Comparison of ENCODE assay signal across 8 cellular contexts in genomic region chr7:27151341-27151944, GRCh38. TPM values are rescaled to one million over a fixed set of nuclear protein-coding genes. Genes with fewer than 3 reads are reported as not detected.
DNase-seq lines count a peak whose midpoint lies in the region; FAIRE-seq and TF ChIP-seq lines count a peak whose summit lies in the region.

No MANE protein-coding gene starts in this region.

- H3K4me3 Mint-ChIP-seq in activated CD4-positive, alpha-beta memory T cell treated with anti-CD3 and anti-CD28 coated beads for 36 hours, result peak overlapping the region; percentile 52

- H3K9me1 ChIP-seq in keratinocyte (ENCODE audit: control insufficient read depth, extremely low read depth, insufficient read depth, low read length), result no peaks in the 10 kb centered on the region

- no peaks in the 10 kb centered on the region for H3K27me3 ChIP-seq in keratinocyte (ENCODE audit: control insufficient read depth, extremely low read depth, insufficient read depth, low read length)
- H3K27me3 ChIP-seq in suprapubic skin, result peaks cover 19% of the 10 kb centered on the region

- peaks cover 43% of the 10 kb centered on the region for H3K4me1 Mint-ChIP-seq in activated CD4-positive, alpha-beta memory T cell treated with anti-CD3 and anti-CD28 coated beads for 36 hours (ENCODE audit: low read depth)

- no peaks in the 10 kb centered on the region for H3K9me3 Mint-ChIP-seq in activated CD4-positive, alpha-beta memory T cell treated with anti-CD3 and anti-CD28 coated beads for 36 hours

- peak; percentile 31 for DNase-seq in activated CD4-positive, CD25-positive, alpha-beta regulatory T cell treated with anti-CD3 and anti-CD28 coated beads, Interleukin-2, amount 50 U/mL, for 72 hours
- DNase-seq in activated CD4-positive, CD25-positive, alpha-beta regulatory T cell (lab: John Stamatoyannopoulos, UW), result no peak
- no peak for DNase-seq in activated CD4-positive, alpha-beta memory T cell treated with anti-CD3 and anti-CD28 coated beads for 36 hours
- DNase-seq in keratinocyte (ENCODE audit: low read depth, low spot score), result no peak
- DNase-seq in suprapubic skin (ENCODE audit: low spot score in 2 of 2), result peak in 1 of 2 donors; percentile 74
- DNase-seq in NCI-H187 (lab: John Stamatoyannopoulos, UW), result no peak
- DNase-seq in cerebellum (ENCODE audit: low spot score), result no peak
- DNase-seq in substantia nigra (lab: John Stamatoyannopoulos, UW), result no peak

- H3K9ac ChIP-seq in keratinocyte (ENCODE audit: control insufficient read depth, extremely low read depth, insufficient read depth, low read length), result peak overlapping the region; percentile 93

- no peak overlapping the region for H3K27ac Mint-ChIP-seq in activated CD4-positive, alpha-beta memory T cell treated with anti-CD3 and anti-CD28 coated beads for 36 hours

- intact Hi-C loops in activated CD4-positive, alpha-beta memory T cell treated with anti-CD3 and anti-CD28 coated beads for 36 hours (cut with micrococcal nuclease), result loop anchor here (2.0 to 10.0 kb wide), 3 partner anchors 13 to 857 kb away; partner anchors contain the start of genes HOXA11, HOXA9 and SNX10

- no peak for TF ChIP-seq EP300 in suprapubic skin (IDR thresholded peaks at IDR 0.05)

- no peak for TF ChIP-seq CTCF in keratinocyte (optimal IDR thresholded peaks at IDR 0.05 in 1 of 3, IDR thresholded peaks at IDR 0.05 in 1 of 3, conservative IDR thresholded peaks at IDR 0.05 in 1 of 3; ENCODE audit: extremely low read depth in 1 of 3, insufficient read depth in 2 of 3, low read length in 3 of 3)
- no peak for TF ChIP-seq CTCF in suprapubic skin (IDR thresholded peaks at IDR 0.05)

- peaks cover 2% of the 10 kb centered on the region for H3K36me3 Mint-ChIP-seq in activated CD4-positive, alpha-beta memory T cell treated with anti-CD3 and anti-CD28 coated beads for 36 hours

- H3K4me3 ChIP-seq in keratinocyte (ENCODE audit: control insufficient read depth in 2 of 3, extremely low read depth in 1 of 3, insufficient read depth in 2 of 3, low read depth in 1 of 3, low read length in 3 of 3) (peak overlapping the region; percentile 60 to 83 (median 74)), suprapubic skin (peak overlapping the region; percentile 53)

- peaks cover 70% of the 10 kb centered on the region for H3K4me1 ChIP-seq in keratinocyte (ENCODE audit: control insufficient read depth, extremely low read depth, insufficient read depth, low read length)
- peaks cover 96% of the 10 kb centered on the region for H3K4me1 ChIP-seq in suprapubic skin

- H3K36me3 ChIP-seq in keratinocyte (ENCODE audit: control insufficient read depth in 2 of 2, extremely low read depth in 1 of 2, insufficient read depth in 2 of 2, low read length in 2 of 2) (no peaks in the 10 kb centered on the region), suprapubic skin (no peaks in the 10 kb centered on the region)

- POLR2A ChIA-PET in activated CD4-positive, alpha-beta memory T cell treated with anti-CD3 and anti-CD28 coated beads for 36 hours (lab: Charles Lee), result no interaction called here

- dilution Hi-C loops in keratinocyte (cut with MboI; ENCODE audit: extremely low pct_ligation_motif_present, low sequenced_read_pairs), result no loop called here

- TF ChIP-seq POLR2A in suprapubic skin (IDR thresholded peaks at IDR 0.05), result no peak

- H3K79me2 ChIP-seq in keratinocyte (ENCODE audit: control insufficient read depth, insufficient read depth, low read length), result peaks cover 77% of the 10 kb centered on the region

- H3K27me3 Mint-ChIP-seq in activated CD4-positive, alpha-beta memory T cell treated with anti-CD3 and anti-CD28 coated beads for 36 hours, result peaks cover 85% of the 10 kb centered on the region

- CTCF ChIA-PET in activated CD4-positive, alpha-beta memory T cell treated with anti-CD3 and anti-CD28 coated beads for 36 hours (lab: Charles Lee), result interaction anchor here (0.9 to 5.2 kb wide), 18 partner anchors 8 to 623 kb away, joined by 3 to 72 read pairs (median 6); partner anchors contain the start of genes HOXA1 and HOXA9

- no peak for FAIRE-seq in keratinocyte (lab: Jason Lieb, UNC)

- no peaks in the 10 kb centered on the region for H4K20me1 ChIP-seq in keratinocyte (ENCODE audit: control insufficient read depth, extremely low read depth, insufficient read depth, low read length)

- H3K9me3 ChIP-seq in keratinocyte (ENCODE audit: control insufficient read depth, low read depth, low read length) (no peaks in the 10 kb centered on the region), suprapubic skin (no peaks in the 10 kb centered on the region)

- 2% methylated on average over 19 of the region's 27 CpGs for WGBS in suprapubic skin

- H3K27ac ChIP-seq in keratinocyte (ENCODE audit: control insufficient read depth, insufficient read depth, low read length), result peak overlapping the region; percentile 87
- peak overlapping the region; percentile 97 for H3K27ac ChIP-seq in suprapubic skin
- H3K27ac ChIP-seq in substantia nigra (ENCODE audit: low read depth, low read length, poor library complexity, severe bottlenecking), result no peak overlapping the region

- H2AFZ ChIP-seq in keratinocyte (ENCODE audit: control insufficient read depth, low read length), result peak overlapping the region; percentile 82

- peak overlapping the region; percentile 98 for H3K4me2 ChIP-seq in keratinocyte (ENCODE audit: control insufficient read depth, extremely low read depth, insufficient read depth, low read depth, low read length)

RNA-seq across cellular contexts. Expression of gene HOXA3, which starts 0.9 kb away (rescaled TPM):
- not detected for total RNA-seq in activated CD4-positive, alpha-beta memory T cell treated with anti-CD3 and anti-CD28 coated beads for 36 hours
- polyA plus RNA-seq in keratinocyte, result 0.17 to 0.84 TPM (median 0.58 TPM) in 3 replicates
- polyA plus RNA-seq in keratinocyte (2011; ENCODE audit: low read depth), result 0.87 TPM
- polyA plus RNA-seq in keratinocyte (2011; cell fraction: cytosol; rRNA removed), result 0.55 and 0.95 TPM in 2 replicates
- polyA plus RNA-seq in keratinocyte (2011; cell fraction: nucleus; rRNA removed), result 1.2 and 2.0 TPM in 2 replicates
- polyA plus RNA-seq in keratinocyte (2012; ENCODE audit: low replicate concordance), result 1.1 and 3.2 TPM in 2 replicates
- 0.22 to 1.2 TPM in 2 of 3 replicates, not detected in the other for polyA minus RNA-seq in keratinocyte
- polyA minus RNA-seq in keratinocyte (2011; cell fraction: cytosol; rRNA and poly(A)+ RNA removed), result 1.9 TPM
- 0.54 and 1.2 TPM in 2 replicates for polyA minus RNA-seq in keratinocyte (2011; cell fraction: nucleus; rRNA and poly(A)+ RNA removed)
- total RNA-seq in suprapubic skin (10 to 100 TPM in 1 of 4 donors, 1 to 10 TPM in 3; 5.5 to 19.9 (median 6.2) TPM), cerebellum (not detected)

RNA-seq across cellular contexts. Expression of gene HOXA6, which starts 3.9 kb away (rescaled TPM):
- not detected for total RNA-seq in activated CD4-positive, alpha-beta memory T cell treated with anti-CD3 and anti-CD28 coated beads for 36 hours
- polyA plus RNA-seq in keratinocyte, result 0.52 to 0.72 TPM (median 0.54 TPM) in 3 replicates
- polyA plus RNA-seq in keratinocyte (2011; ENCODE audit: low read depth), result not detected
- 0.26 and 0.68 TPM in 2 replicates for polyA plus RNA-seq in keratinocyte (2011; cell fraction: cytosol; rRNA removed)
- 1.8 and 2.5 TPM in 2 replicates for polyA plus RNA-seq in keratinocyte (2011; cell fraction: nucleus; rRNA removed)
- polyA plus RNA-seq in keratinocyte (2012; ENCODE audit: low replicate concordance), result 0.44 and 1.4 TPM in 2 replicates
- 0.59 to 2.3 TPM (median 1.1 TPM) in 3 replicates for polyA minus RNA-seq in keratinocyte
- polyA minus RNA-seq in keratinocyte (2011; cell fraction: cytosol; rRNA and poly(A)+ RNA removed), result not detected
- polyA minus RNA-seq in keratinocyte (2011; cell fraction: nucleus; rRNA and poly(A)+ RNA removed), result 2.7 and 3.6 TPM in 2 replicates
- 1 to 10 TPM; 4.0 to 9.3 (median 6.4) TPM for total RNA-seq in suprapubic skin
- not detected for total RNA-seq in cerebellum

RNA-seq across cellular contexts. Expression of gene HOXA7, which starts 5.0 kb away (rescaled TPM):
- not detected for total RNA-seq in activated CD4-positive, alpha-beta memory T cell treated with anti-CD3 and anti-CD28 coated beads for 36 hours
- 3.8 to 13.5 TPM (median 8.1 TPM) in 3 replicates for polyA plus RNA-seq in keratinocyte
- polyA plus RNA-seq in keratinocyte (2011; ENCODE audit: low read depth), result 4.9 TPM
- polyA plus RNA-seq in keratinocyte (2011; cell fraction: cytosol; rRNA removed), result 7.4 and 9.8 TPM in 2 replicates
- 5.2 and 6.0 TPM in 2 replicates for polyA plus RNA-seq in keratinocyte (2011; cell fraction: nucleus; rRNA removed)
- 3.9 and 14.3 TPM in 2 replicates for polyA plus RNA-seq in keratinocyte (2012; ENCODE audit: low replicate concordance)
- polyA minus RNA-seq in keratinocyte, result 4.5 to 4.9 TPM (median 4.8 TPM) in 3 replicates
- polyA minus RNA-seq in keratinocyte (2011; cell fraction: cytosol; rRNA and poly(A)+ RNA removed), result 11.9 TPM
- polyA minus RNA-seq in keratinocyte (2011; cell fraction: nucleus; rRNA and poly(A)+ RNA removed), result 2.0 and 2.3 TPM in 2 replicates
- total RNA-seq in suprapubic skin, result 10 to 100 TPM; 14.8 to 23.6 (median 17.5) TPM
- total RNA-seq in cerebellum, result not detected

RNA-seq across cellular contexts. Expression of gene HOXA5, which starts 8.0 kb away (rescaled TPM):
- total RNA-seq in activated CD4-positive, alpha-beta memory T cell treated with anti-CD3 and anti-CD28 coated beads for 36 hours, result not detected
- polyA plus RNA-seq in keratinocyte, result 3.3 to 7.1 TPM (median 4.5 TPM) in 3 replicates
- 6.8 TPM for polyA plus RNA-seq in keratinocyte (2011; ENCODE audit: low read depth)
- 3.1 and 4.3 TPM in 2 replicates for polyA plus RNA-seq in keratinocyte (2011; cell fraction: cytosol; rRNA removed)
- polyA plus RNA-seq in keratinocyte (2011; cell fraction: nucleus; rRNA removed), result 9.4 and 10.0 TPM in 2 replicates
- polyA plus RNA-seq in keratinocyte (2012; ENCODE audit: low replicate concordance), result 3.2 and 5.0 TPM in 2 replicates
- polyA minus RNA-seq in keratinocyte, result 2.3 to 4.3 TPM (median 2.7 TPM) in 3 replicates
- 4.4 TPM for polyA minus RNA-seq in keratinocyte (2011; cell fraction: cytosol; rRNA and poly(A)+ RNA removed)
- polyA minus RNA-seq in keratinocyte (2011; cell fraction: nucleus; rRNA and poly(A)+ RNA removed), result 5.0 and 5.5 TPM in 2 replicates
- total RNA-seq in suprapubic skin, result 10 to 100 TPM in 3 of 4 donors, 1 to 10 TPM in 1; 4.7 to 16.3 (median 14.6) TPM
- total RNA-seq in cerebellum, result not detected

RNA-seq across cellular contexts. Expression of gene HOXA9, which starts 13.9 kb away (rescaled TPM):
- total RNA-seq in activated CD4-positive, alpha-beta memory T cell treated with anti-CD3 and anti-CD28 coated beads for 36 hours, result under 1 TPM in 1 of 2 experiments, not detected in 1; 0.19 TPM
- polyA plus RNA-seq in keratinocyte, result 9.0 to 40.5 TPM (median 28.1 TPM) in 3 replicates
- polyA plus RNA-seq in keratinocyte (2011; ENCODE audit: low read depth), result 76.1 TPM
- polyA plus RNA-seq in keratinocyte (2011; cell fraction: cytosol; rRNA removed), result 20.4 and 23.2 TPM in 2 replicates
- polyA plus RNA-seq in keratinocyte (2011; cell fraction: nucleus; rRNA removed), result 22.3 and 31.4 TPM in 2 replicates
- 21.1 and 27.0 TPM in 2 replicates for polyA plus RNA-seq in keratinocyte (2012; ENCODE audit: low replicate concordance)
- polyA minus RNA-seq in keratinocyte, result 1.5 to 5.7 TPM (median 4.0 TPM) in 3 replicates
- 9.4 TPM for polyA minus RNA-seq in keratinocyte (2011; cell fraction: cytosol; rRNA and poly(A)+ RNA removed)
- 2.2 and 3.8 TPM in 2 replicates for polyA minus RNA-seq in keratinocyte (2011; cell fraction: nucleus; rRNA and poly(A)+ RNA removed)
- total RNA-seq in suprapubic skin (10 to 100 TPM; 26.7 to 64.8 (median 48.7) TPM), cerebellum (not detected)

Comparison
In these comparisons a context has a peak if more than half of its experiments do, and no peak if none do; other contexts are left out.
1. RNA of gene HOXA7, which starts 5.0 kb away (total RNA-seq): 14.8 to 23.6 TPM in suprapubic skin; not detected in activated CD4-positive, alpha-beta memory T cell treated with anti-CD3 and anti-CD28 coated beads for 36 hours and not detected in cerebellum (single experiment); every median in the first group is over 10 times any median in the second.